Comparison of ENCODE assay signal across 19 cellular contexts in genomic region chr9:124514874-124515273, GRCh38. TPM values are rescaled to one million over a fixed set of nuclear protein-coding genes. Genes with fewer than 3 reads are reported as not detected.
DNase-seq lines count a peak whose midpoint lies in the region; ATAC-seq and TF ChIP-seq lines count a peak whose summit lies in the region.
"Had no signal": no experiment of that assay in that cellular context is flagged by ENCODE, and none has a peak within 500 bp of the region (broad histone marks: within the 10 kb centered on the region; RNA-seq: fewer than 3 reads in every experiment).

No MANE protein-coding gene starts in this region.

- no peak overlapping the region for H3K4me2 ChIP-seq in HCT116 (ENCODE audit: low read length)

- H3K27me3 Mint-ChIP-seq in nephron progenitor cell (ENCODE audit: low read depth, poor library complexity): peaks cover 14% of the 10 kb centered on the region

- WGBS in gastroesophageal sphincter (ENCODE audit: low coverage in 1 of 2), 2 donors: 60 to 90% methylated on average over 3 of the region's 5 CpGs

- H3K36me3 ChIP-seq in HCT116 (ENCODE audit: control insufficient read depth in 1 of 2, insufficient read depth in 2 of 2, low read length in 2 of 2): no peaks in the 10 kb centered on the region
- peaks cover 8% of the 10 kb centered on the region; the same call in 1 of the 2 replicates for H3K36me3 ChIP-seq in WERI-Rb-1
- no peaks in the 10 kb centered on the region for H3K36me3 ChIP-seq in gastroesophageal sphincter
- H3K36me3 ChIP-seq: HAP-1 had no signal

- H3K79me2 ChIP-seq in HCT116 (ENCODE audit: insufficient read depth, low read length): no peaks in the 10 kb centered on the region

- H3K4me1 ChIP-seq in HCT116 (ENCODE audit: control insufficient read depth in 1 of 2, insufficient read depth in 2 of 2, low read length in 2 of 2): peaks cover 5 to 8% of the 10 kb centered on the region in 2 experiments; a peak in 3 of 4 replicates
- no peaks in the 10 kb centered on the region for H3K4me1 ChIP-seq in gastroesophageal sphincter

- no peak for TF ChIP-seq RAD21 in HCT116 (IDR thresholded peaks at IDR 0.05; ENCODE audit: low read depth)

- peaks cover 17% of the 10 kb centered on the region for H3K4me1 Mint-ChIP-seq in nephron progenitor cell

- H3K27me3 ChIP-seq in HCT116 (ENCODE audit: insufficient read depth, low read length) (no peaks in the 10 kb centered on the region), WERI-Rb-1 (ENCODE audit: insufficient read depth, low read depth, severe bottlenecking) (no peaks in the 10 kb centered on the region), gastroesophageal sphincter (peaks cover 16% of the 10 kb centered on the region)

- CTCF ChIA-PET in HCT116 (lab: Charles Lee): interaction anchor here (1.2 kb wide), 1 partner anchor 22 kb away, joined by 3 read pairs; no protein-coding TSS in a partner anchor

- RAD21 ChIA-PET in HCT116 (lab: Charles Lee; ENCODE audit: low non-redundant PET in 1 of 2, low total read pairs in 2 of 2, uncharacterized antibody in 2 of 2, unreplicated experiment in 2 of 2): no interaction called here

- H3K9me3 Mint-ChIP-seq in nephron progenitor cell: no peaks in the 10 kb centered on the region
- H3K9me3 Mint-ChIP-seq: CD4-positive, alpha-beta memory T cell had no signal

- TSS peak; percentile 12 for BruUV-seq in HCT116 (replicated peaks; lab: Mats Ljungman, UMichigan)

- H2AFZ ChIP-seq in HCT116 (ENCODE audit: low read depth, low read length, poor library complexity, severe bottlenecking): no peak overlapping the region

- TF ChIP-seq CTCF in HCT116 (IDR thresholded peaks at IDR 0.05 in 2 of 3, conservative IDR thresholded peaks at IDR 0.05 in 1 of 3; ENCODE audit: borderline replicate concordance in 1 of 3, insufficient read depth in 1 of 3, low read depth in 2 of 3, low read length in 2 of 3): no peak
- TF ChIP-seq CTCF in WERI-Rb-1 (IDR thresholded peaks at IDR 0.05; ENCODE audit: low read depth, low read length): no peak
- no peak for TF ChIP-seq CTCF in nephron progenitor cell (IDR thresholded peaks at IDR 0.05)
- no peak for TF ChIP-seq CTCF in gastroesophageal sphincter (IDR thresholded peaks at IDR 0.05)

- H3K27ac ChIP-seq in HCT116 (ENCODE audit: low read depth, low read length) (no peak overlapping the region), WERI-Rb-1 (peak overlapping the region; percentile 72), gastroesophageal sphincter (no peak overlapping the region)

- intact Hi-C loops in HCT116 (cut with micrococcal nuclease): no loop called here

- no peak overlapping the region for H3K4me3 Mint-ChIP-seq in nephron progenitor cell
- H3K4me3 Mint-ChIP-seq: CD4-positive, alpha-beta memory T cell had no signal

- TF ChIP-seq POLR2A in HCT116 (IDR thresholded peaks at IDR 0.05; ENCODE audit: borderline replicate concordance, extremely low read depth, insufficient read depth, insufficient read length) (no peak), gastroesophageal sphincter (IDR thresholded peaks at IDR 0.05) (no peak)

- peaks cover 27% of the 10 kb centered on the region for H3K36me3 Mint-ChIP-seq in nephron progenitor cell (ENCODE audit: low read depth)
- H3K36me3 Mint-ChIP-seq: CD4-positive, alpha-beta memory T cell had no signal

- H3K9ac ChIP-seq in HCT116 (ENCODE audit: low read length): no peak overlapping the region

- H3K9me2 ChIP-seq in HCT116 (ENCODE audit: insufficient read depth): no peaks in the 10 kb centered on the region

- no peak for TF ChIP-seq EP300 in gastroesophageal sphincter (IDR thresholded peaks at IDR 0.05)

- peak overlapping the region; percentile 60 for H3K27ac Mint-ChIP-seq in nephron progenitor cell
- H3K27ac Mint-ChIP-seq: CD4-positive, alpha-beta memory T cell had no signal

- POLR2A ChIA-PET in HCT116 (lab: Charles Lee): no interaction called here

- no peaks in the 10 kb centered on the region for H4K20me1 ChIP-seq in HCT116 (ENCODE audit: insufficient read depth)

- H3K9me3 ChIP-seq in HCT116 (ENCODE audit: control insufficient read depth in 1 of 2, insufficient read depth in 1 of 2, low read depth in 1 of 2, low read length in 2 of 2) (no peaks in the 10 kb centered on the region), WERI-Rb-1 (ENCODE audit: severe bottlenecking) (no peaks in the 10 kb centered on the region), gastroesophageal sphincter (no peaks in the 10 kb centered on the region)
- H3K9me3 ChIP-seq: HAP-1 had no signal

- H3K4me3 ChIP-seq in HCT116 (replicated peaks in 1 of 2; ENCODE audit: low read depth in 1 of 2, low read length in 2 of 2): no peak overlapping the region
- no peak overlapping the region for H3K4me3 ChIP-seq in WERI-Rb-1 (ENCODE audit: low read depth, low read length)
- H3K4me3 ChIP-seq in gastroesophageal sphincter: no peak overlapping the region
- H3K4me3 ChIP-seq: HAP-1 had no signal

- ATAC-seq in HCT116 (no peak), HG02973 (IDR thresholded peaks at IDR 0.05; ENCODE audit: unreplicated experiment) (no peak), gastroesophageal sphincter (no peak)

- no peak for DNase-seq in HCT116 (ENCODE audit: low read depth, low spot score)
- DNase-seq in WERI-Rb-1: no peak
- DNase-seq in nephron progenitor cell: no peak
- DNase-seq in NCI-H1092 (lab: John Stamatoyannopoulos, UW): no peak
- DNase-seq: C1 segment of cervical spinal cord; Calu3; CD4-positive, alpha-beta memory T cell; COR-L47; DMS53; DMS79 treated with DMSO at 0.1 percent for 48 hours; GF-D8; GOT3 had no signal

TF ChIP-seq in HCT116, 20 proteins besides CTCF, POLR2A, EP300 and RAD21:
- TF ChIP-seq YY1 (IDR thresholded peaks at IDR 0.05; ENCODE audit: extremely low read depth, insufficient replicate concordance, low read depth, low read length): no peak
- TF ChIP-seq SP1 (IDR thresholded peaks at IDR 0.05; ENCODE audit: low read depth): no peak
- no peak for TF ChIP-seq TCF7L2 (IDR thresholded peaks at IDR 0.05; ENCODE audit: borderline replicate concordance, extremely low read depth, insufficient read depth, insufficient read length)
- no peak for TF ChIP-seq SRF (IDR thresholded peaks at IDR 0.05; ENCODE audit: low read depth)
- TF ChIP-seq, protein P1, sequence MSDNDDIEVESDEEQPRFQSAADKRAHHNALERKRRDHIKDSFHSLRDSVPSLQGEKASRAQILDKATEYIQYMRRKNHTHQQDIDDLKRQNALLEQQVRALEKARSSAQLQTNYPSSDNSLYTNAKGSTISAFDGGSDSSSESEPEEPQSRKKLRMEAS (IDR thresholded peaks at IDR 0.05): no peak
- TF ChIP-seq ATF3 (IDR thresholded peaks at IDR 0.05): no peak
- TF ChIP-seq EZH2 (IDR thresholded peaks at IDR 0.05): no peak
- TF ChIP-seq JUND (IDR thresholded peaks at IDR 0.05): no peak
TF ChIP-seq in HCT116: peak in this region for 0.

RNA-seq across cellular contexts. Expression of gene NR5A1, which starts 7.7 kb away (rescaled TPM):
- total RNA-seq in HCT116 (2021; ENCODE audit: unreplicated experiment) (0.64 TPM), gastroesophageal sphincter (not detected)
- polyA plus RNA-seq in HCT116 (2012): 0.02 and 0.04 TPM in 2 replicates
- total RNA-seq: A172; A673; Calu3; CD4-positive, alpha-beta memory T cell; Daoy had no signal
- polyA plus RNA-seq: BJ; CD4-positive, alpha-beta memory T cell had no signal
